1 cellular context compared by ENCODE assay signal in genomic region chr12:75444444-75445136, GRCh38.
TF ChIP-seq lines count a peak whose summit lies in the region.

No MANE protein-coding gene starts in this region.

TF ChIP-seq in IMR-90, 13 proteins besides CTCF, POLR2A, EP300 and RAD21 (continued from another document):
- no peak for TF ChIP-seq BHLHE40 (IDR thresholded peaks at IDR 0.05; ENCODE audit: low read depth, low read length)
